ENCODE assay signal across 8 cellular contexts in genomic region chr5:80959768-80960442, GRCh38. TPM values are rescaled to one million over a fixed set of nuclear protein-coding genes. Genes with fewer than 3 reads are reported as not detected.
DNase-seq lines count a peak whose midpoint lies in the region; ATAC-seq, FAIRE-seq and TF ChIP-seq lines count a peak whose summit lies in the region.

TSS of gene RASGRF2 (plus strand) at chr5:80960363. CDS start at chr5:80960739, 376 bp downstream.

- intact Hi-C loops in activated B cell treated with CpG ODN at 0.5 μM for 24 hours (cut with micrococcal nuclease) (no loop called here), kidney (cut with DNase I) (no loop called here)

- no peaks in the 10 kb centered on the region for H3K36me3 ChIP-seq in kidney (ENCODE audit: control insufficient read depth in 1 of 2, insufficient read depth in 2 of 2, low read length in 2 of 2)

- peak within 1 kb of the TSS; percentile 30 to 55 for H3K27ac ChIP-seq in kidney (ENCODE audit: low read depth in 2 of 2, low read length in 2 of 2)

- no peak for FAIRE-seq in kidney (lab: Jason Lieb, UNC)

- H3K27ac Mint-ChIP-seq in activated B cell treated with CpG ODN at 0.5 μM for 24 hours, result no peak within 1 kb of the TSS

- peak within 1 kb of the TSS; percentile 29 to 53 for H3K4me3 ChIP-seq in cardiac fibroblast (replicated peaks in 1 of 2; ENCODE audit: low read depth in 2 of 2, low read length in 2 of 2)
- peak within 1 kb of the TSS; percentile 76 to 83 for H3K4me3 ChIP-seq in kidney (ENCODE audit: low read length in 2 of 2)

- no peaks in the 10 kb centered on the region for H3K9me3 ChIP-seq in kidney (ENCODE audit: control insufficient read depth in 1 of 2, low read length in 2 of 2)

- H3K4me3 Mint-ChIP-seq in activated B cell treated with CpG ODN at 0.5 μM for 24 hours, result peak within 1 kb of the TSS; percentile 44

- TF ChIP-seq CTCF in activated B cell treated with CpG ODN at 0.5 μM for 24 hours (IDR thresholded peaks at IDR 0.05) (no peak), cardiac fibroblast (IDR thresholded peaks at IDR 0.05; ENCODE audit: low read depth, low read length) (no peak), kidney (IDR thresholded peaks at IDR 0.05; ENCODE audit: borderline replicate concordance, extremely low read depth, insufficient read depth) (no peak)

- DNase-seq in HCEC 1CT (peak; percentile 60), activated B cell treated with CpG ODN at 0.5 μM for 24 hours (no peak), cardiac fibroblast (ENCODE audit: low read depth in 2 of 2) (peak in 1 of 2 donors; percentile 22), kidney (peak; percentile 75), NCI-H1092 (lab: John Stamatoyannopoulos, UW) (no peak), SHP77 treated with DMSO at 0.1 percent for 48 hours (lab: John Stamatoyannopoulos, UW) (no peak)
- peak; percentile 19 to 28 for DNase-seq in stimulated activated CD4-positive, alpha-beta T cell treated with anti-CD3 and anti-CD28 coated beads, Interleukin-15, amount 100 ng/mL, for 1 hour (ENCODE audit: low read depth in 1 of 2, low spot score in 1 of 2)

- POLR2A ChIA-PET in activated B cell treated with CpG ODN at 0.5 μM for 24 hours (lab: Charles Lee), result no interaction called here

- peaks cover 11% of the 10 kb centered on the region for H3K4me1 Mint-ChIP-seq in activated B cell treated with CpG ODN at 0.5 μM for 24 hours

- H3K36me3 Mint-ChIP-seq in activated B cell treated with CpG ODN at 0.5 μM for 24 hours (ENCODE audit: low read depth), result no peaks in the 10 kb centered on the region

- H3K9ac ChIP-seq in kidney (ENCODE audit: low read length in 2 of 2), result peak within 1 kb of the TSS; percentile 18 to 65

- ATAC-seq in activated B cell treated with CpG ODN at 0.5 μM for 24 hours (ENCODE audit: low read depth) (no peak), HG03196 (IDR thresholded peaks at IDR 0.05; ENCODE audit: unreplicated experiment) (no peak)

- H3K4me1 ChIP-seq in kidney (ENCODE audit: control insufficient read depth in 1 of 2, insufficient read depth in 1 of 2, low read depth in 1 of 2, low read length in 2 of 2), result peaks cover 0 to 3% of the 10 kb centered on the region in 2 donors

- CTCF ChIA-PET in activated B cell treated with CpG ODN at 0.5 μM for 24 hours (lab: Charles Lee), result no interaction called here

- H3K9me3 Mint-ChIP-seq in activated B cell treated with CpG ODN at 0.5 μM for 24 hours, result no peaks in the 10 kb centered on the region

- peaks cover 45% of the 10 kb centered on the region for H3K27me3 Mint-ChIP-seq in activated B cell treated with CpG ODN at 0.5 μM for 24 hours

RNA-seq across cellular contexts. Expression of gene RASGRF2, which starts in this region (rescaled TPM):
- total RNA-seq in activated B cell treated with CpG ODN at 0.5 μM for 24 hours (0.22 and 0.64 TPM in 2 replicates), kidney (14.7 TPM)
- polyA plus RNA-seq in kidney (ENCODE audit: insufficient read depth, low read depth, low replicate concordance), result 4.9 TPM

Comparison
In these comparisons a context has a peak if more than half of its experiments do, and no peak if none do; other contexts are left out.
1. DNase-seq: peak in HCEC 1CT (single experiment), kidney (single experiment) and stimulated activated CD4-positive, alpha-beta T cell treated with anti-CD3 and anti-CD28 coated beads, Interleukin-15, amount 100 ng/mL, for 1 hour (2 of 2); none in activated B cell treated with CpG ODN at 0.5 μM for 24 hours (single experiment), NCI-H1092 (single experiment) and SHP77 treated with DMSO at 0.1 percent for 48 hours (single experiment).